8 cellular contexts compared by ENCODE assay signal in genomic region chr7:36670585-36671431, GRCh38. TPM values are rescaled to one million over a fixed set of nuclear protein-coding genes. Genes with fewer than 3 reads are reported as not detected.
A peak's percentile ranks its signal among the peaks of the same experiment; 100 is the strongest.
DNase-seq lines count a peak whose midpoint lies in the region; ATAC-seq and TF ChIP-seq lines count a peak whose summit lies in the region.

No MANE protein-coding gene starts in this region.

- peak; percentile 91 for ATAC-seq in GM19372 (IDR thresholded peaks at IDR 0.05; ENCODE audit: low read depth, unreplicated experiment)
- peak; percentile 79 for ATAC-seq in activated T-helper 17 cell treated with anti-CD3 and anti-CD28 coated beads, Interleukin-2, amount 50 U/mL, for 72 hours (replicated peaks)

- no peaks in the 10 kb centered on the region for H3K36me3 ChIP-seq in osteoblast (ENCODE audit: insufficient read depth, low read length)

- no peak overlapping the region for H3K4me3 ChIP-seq in fibroblast of villous mesenchyme (ENCODE audit: low read depth, low read length)
- no peak overlapping the region for H3K4me3 ChIP-seq in osteoblast (ENCODE audit: insufficient read depth, low read length)

- peak; percentile 58 for DNase-seq in KG1 (lab: John Stamatoyannopoulos, UW)
- peak; percentile 57 for DNase-seq in RPMI7951 (ENCODE audit: low read depth)
- peak; percentile 68 for DNase-seq in fibroblast of villous mesenchyme (ENCODE audit: low read depth)
- peak; percentile 77 for DNase-seq in osteoblast (ENCODE audit: insufficient read length, low spot score, missing footprints)
- DNase-seq in ureter (ENCODE audit: low spot score) = peak; percentile 70

- no peak overlapping the region for H3K4me3 Mint-ChIP-seq in activated T-helper 17 cell treated with anti-CD3 and anti-CD28 coated beads, Interleukin-2, amount 50 U/mL, for 72 hours

- H3K9me3 Mint-ChIP-seq in activated T-helper 17 cell treated with anti-CD3 and anti-CD28 coated beads, Interleukin-2, amount 50 U/mL, for 72 hours = no peaks in the 10 kb centered on the region

- H2AFZ ChIP-seq in osteoblast (ENCODE audit: low read length) = no peak overlapping the region

- H3K36me3 Mint-ChIP-seq in activated T-helper 17 cell treated with anti-CD3 and anti-CD28 coated beads, Interleukin-2, amount 50 U/mL, for 72 hours (ENCODE audit: low read depth) = no peaks in the 10 kb centered on the region

- peak; percentile 96 for TF ChIP-seq CTCF in C4-2B (conservative IDR thresholded peaks at IDR 0.05)
- peak; percentile 93 for TF ChIP-seq CTCF in fibroblast of villous mesenchyme (IDR thresholded peaks at IDR 0.05; ENCODE audit: insufficient read depth, low read depth, low read length)
- peak; percentile 96 for TF ChIP-seq CTCF in osteoblast (IDR thresholded peaks at IDR 0.05; ENCODE audit: extremely low read depth, low read depth, low read length)

- H3K79me2 ChIP-seq in osteoblast (ENCODE audit: insufficient read depth, low read length) = no peaks in the 10 kb centered on the region

- H4K20me1 ChIP-seq in osteoblast (ENCODE audit: insufficient read depth, low read length) = no peaks in the 10 kb centered on the region

- H3K4me1 Mint-ChIP-seq in activated T-helper 17 cell treated with anti-CD3 and anti-CD28 coated beads, Interleukin-2, amount 50 U/mL, for 72 hours = peaks cover 4% of the 10 kb centered on the region

- peaks cover 10% of the 10 kb centered on the region for H3K4me1 ChIP-seq in osteoblast (ENCODE audit: insufficient read depth, low read length)

- H3K27ac Mint-ChIP-seq in activated T-helper 17 cell treated with anti-CD3 and anti-CD28 coated beads, Interleukin-2, amount 50 U/mL, for 72 hours = no peak overlapping the region

- H3K27ac ChIP-seq in C4-2B (no peak overlapping the region), osteoblast (ENCODE audit: low read depth, low read length) (no peak overlapping the region)

- H3K4me2 ChIP-seq in osteoblast (ENCODE audit: insufficient read depth, low read length) = no peak overlapping the region

- no peaks in the 10 kb centered on the region for H3K9me3 ChIP-seq in osteoblast (ENCODE audit: low read depth, low read length)

- H3K27me3 Mint-ChIP-seq in activated T-helper 17 cell treated with anti-CD3 and anti-CD28 coated beads, Interleukin-2, amount 50 U/mL, for 72 hours = no peaks in the 10 kb centered on the region

- H3K27me3 ChIP-seq in osteoblast (ENCODE audit: insufficient read depth, low read length) = no peaks in the 10 kb centered on the region

RNA-seq across cellular contexts. Expression of gene AOAH, which starts 53.5 kb away (rescaled TPM):
- total RNA-seq in RPMI7951 (2014; rRNA removed; shearing (Covaris generic)) = not detected in 2 replicates
- total RNA-seq in activated T-helper 17 cell treated with anti-CD3 and anti-CD28 coated beads, Interleukin-2, amount 50 U/mL, for 72 hours = 1 to 10 TPM; 1.4 to 2.9 TPM
- total RNA-seq in fibroblast of villous mesenchyme = not detected in 2 replicates
- total RNA-seq in osteoblast = under 0.01 TPM in 1 of 2 replicates, not detected in the other
- 12.3 TPM for total RNA-seq in ureter
